ENCODE assay signal across 17 cellular contexts in genomic region chr12:64567570-64567969, GRCh38.
"Had no signal": no experiment of that assay in that cellular context is flagged by ENCODE, and none has a peak within 500 bp of the region (broad histone marks: within the 10 kb centered on the region; RNA-seq: fewer than 3 reads in every experiment).

No MANE protein-coding gene starts in this region.

- H3K36me3 Mint-ChIP-seq: activated CD8-positive, alpha-beta memory T cell treated with anti-CD3 and anti-CD28 coated beads, Interleukin-2, amount 10 ng/mL, durations not matched to agents 7 days and 5 days; activated naive CD8-positive, alpha-beta T cell had no signal

- H3K27ac Mint-ChIP-seq: activated CD8-positive, alpha-beta memory T cell treated with anti-CD3 and anti-CD28 coated beads, Interleukin-2, amount 10 ng/mL, durations not matched to agents 7 days and 5 days; activated naive CD8-positive, alpha-beta T cell; T-helper 2 cell treated with Interferon-gamma antibody and Interleukin-4, amounts not matched to agents 5 μg/mL and 100 μg/mL, for 36 hours had no signal

- H3K4me3 Mint-ChIP-seq: activated CD8-positive, alpha-beta memory T cell treated with anti-CD3 and anti-CD28 coated beads, Interleukin-2, amount 10 ng/mL, durations not matched to agents 7 days and 5 days; activated naive CD8-positive, alpha-beta T cell; activated T-cell treated with anti-CD3 and anti-CD28 coated beads, Interleukin-2, amount 50 U/mL, for 4 hours; T-helper 2 cell treated with Interferon-gamma antibody and Interleukin-4, amounts not matched to agents 5 μg/mL and 100 μg/mL, for 36 hours had no signal

- H3K9me3 ChIP-seq: esophagus squamous epithelium, right atrium auricular region, spleen, transverse colon had no signal

- H3K27me3 Mint-ChIP-seq: activated CD8-positive, alpha-beta memory T cell treated with anti-CD3 and anti-CD28 coated beads, Interleukin-2, amount 10 ng/mL, durations not matched to agents 7 days and 5 days; activated naive CD8-positive, alpha-beta T cell had no signal

- DNase-seq: activated CD4-positive, alpha-beta T cell treated with anti-CD3 and anti-CD28 coated beads for 1 hour; activated CD4-positive, alpha-beta T cell treated with anti-CD3 and anti-CD28 coated beads, Interleukin-2, amount 50 U/mL, for 48 hours; activated CD8-positive, alpha-beta memory T cell treated with anti-CD3 and anti-CD28 coated beads, Interleukin-2, amount 10 ng/mL, durations not matched to agents 7 days and 5 days; activated gamma-delta T cell; activated T-cell treated with anti-CD3 and anti-CD28 coated beads, Interleukin-2, amount 50 U/mL, for 4 hours; esophagus squamous epithelium; foreskin fibroblast; posterior cingulate gyrus; spleen; stimulated activated CD4-positive, alpha-beta T cell treated with anti-CD3 and anti-CD28 coated beads, Interleukin-1b, Interleukin-23, amount 100 ng/mL, for 48 hours; stimulated activated naive CD4-positive, alpha-beta T cell; substantia nigra had no signal

- H3K36me3 ChIP-seq: esophagus squamous epithelium, right atrium auricular region, spleen, transverse colon had no signal

- H3K27ac ChIP-seq: esophagus squamous epithelium, right atrium auricular region, transverse colon had no signal

- H3K9me3 Mint-ChIP-seq: activated T-cell treated with anti-CD3 and anti-CD28 coated beads, Interleukin-2, amount 50 U/mL, for 4 hours; T-helper 2 cell treated with Interferon-gamma antibody and Interleukin-4, amounts not matched to agents 5 μg/mL and 100 μg/mL, for 36 hours had no signal

- ATAC-seq: activated CD8-positive, alpha-beta memory T cell treated with anti-CD3 and anti-CD28 coated beads, Interleukin-2, amount 10 ng/mL, durations not matched to agents 7 days and 5 days; activated T-cell treated with anti-CD3 and anti-CD28 coated beads, Interleukin-2, amount 50 U/mL, for 4 hours; left lobe of liver had no signal

- H3K27me3 ChIP-seq: esophagus squamous epithelium, right atrium auricular region, spleen, transverse colon had no signal

- H3K4me3 ChIP-seq: esophagus squamous epithelium, right atrium auricular region, spleen, transverse colon had no signal
